ENCODE assay signal across 5 cellular contexts in genomic region chr4:82587826-82588225, GRCh38. TPM values are rescaled to one million over a fixed set of nuclear protein-coding genes. Genes with fewer than 3 reads are reported as not detected.
"Had no signal": no experiment of that assay in that cellular context is flagged by ENCODE, and none has a peak within 500 bp of the region (broad histone marks: within the 10 kb centered on the region; RNA-seq: fewer than 3 reads in every experiment).

No MANE protein-coding gene starts in this region.

- DNase-seq: H9, HCEC 1CT, IMR-90 had no signal

- H3K27ac Mint-ChIP-seq: GM23338, H9 had no signal

- H3K4me3 ChIP-seq: GM23338 had no signal

- H3K4me3 Mint-ChIP-seq: GM23338, H9 had no signal

- ATAC-seq: GM23338 had no signal

- H3K9me3 Mint-ChIP-seq: GM23338, H9 had no signal

RNA-seq across cellular contexts. Expression of gene TMEM150C, which starts 26.0 kb away (rescaled TPM):
- total RNA-seq: HT-29 had no signal
